8 cellular contexts compared by ENCODE assay signal in the genomic region with DNA sequence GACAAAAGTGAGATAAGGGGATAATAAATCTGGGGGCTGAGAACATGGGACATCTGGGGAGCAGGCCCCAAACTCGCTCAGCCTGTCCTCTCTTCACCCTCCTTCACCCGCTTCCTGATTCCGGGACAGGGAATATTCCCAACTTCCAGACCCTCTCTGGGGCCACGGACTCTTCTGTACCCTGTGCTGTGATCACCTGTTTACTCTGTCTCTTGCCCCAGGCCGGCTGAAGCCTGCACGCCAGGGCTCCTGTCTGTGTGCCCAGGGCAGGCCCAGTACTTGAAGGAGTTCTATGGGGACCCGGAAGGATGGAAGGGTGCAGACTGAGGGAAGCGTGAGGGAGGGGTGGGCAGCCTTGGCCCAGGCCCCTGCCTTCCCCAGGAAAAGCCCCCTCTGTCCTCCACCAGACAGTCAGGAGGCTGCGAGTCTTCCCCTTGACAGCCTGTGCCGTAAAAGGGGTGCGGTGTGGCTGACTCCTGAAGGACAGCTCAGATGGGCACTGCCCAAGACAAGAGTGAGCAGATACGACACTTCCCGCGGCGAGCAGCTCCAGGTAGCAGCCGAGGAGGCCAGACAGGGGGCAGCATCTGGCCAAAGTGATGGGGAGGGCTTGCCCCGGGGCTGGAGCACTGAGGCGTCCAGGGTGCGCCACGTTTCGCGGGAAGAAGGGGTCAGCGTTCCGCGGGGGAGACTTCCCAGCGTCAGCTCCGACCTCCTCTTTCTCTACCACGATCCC. TPM values are rescaled to one million over a fixed set of nuclear protein-coding genes. Genes with fewer than 3 reads are reported as not detected.
A peak's percentile ranks its signal among the peaks of the same experiment; 100 is the strongest.
DNase-seq lines count a peak whose midpoint lies in the region; ATAC-seq and TF ChIP-seq lines count a peak whose summit lies in the region.

No MANE protein-coding gene starts in this region.

- TF ChIP-seq POLR2A in prostate gland (IDR thresholded peaks at IDR 0.05): no peak

- H2AFZ ChIP-seq in ACC112 (ENCODE audit: low read length, unreplicated experiment): peak overlapping the region; percentile 71

- peak overlapping the region; percentile 87 for H3K4me3 ChIP-seq in ACC112 (ENCODE audit: low read depth, low read length)
- peak overlapping the region; percentile 77 for H3K4me3 ChIP-seq in HUES64 (ENCODE audit: low read length)
- peak overlapping the region; percentile 75 to 91 for H3K4me3 ChIP-seq in prostate gland

- WGBS in HUES64: 30% methylated on average over 28 of the region's 28 CpGs
- WGBS in prostate gland: 33% methylated on average over 28 of the region's 28 CpGs

- H3K27me3 ChIP-seq in ACC112 (ENCODE audit: insufficient read depth, low read length) (no peaks in the 10 kb centered on the region), HUES64 (ENCODE audit: insufficient read depth, low read length) (no peaks in the 10 kb centered on the region), prostate gland (replicated peaks; ENCODE audit: insufficient read depth) (no peaks in the 10 kb centered on the region)

- H3K4me1 Mint-ChIP-seq in activated T-cell treated with anti-CD3 and anti-CD28 coated beads, Interleukin-2, amount 50 U/mL, for 4 hours (ENCODE audit: low read depth): peaks cover 15% of the 10 kb centered on the region

- H3K4me1 ChIP-seq in ACC112 (ENCODE audit: control insufficient read depth, insufficient read depth, low read length, unreplicated experiment) (peaks cover 13% of the 10 kb centered on the region), HUES64 (ENCODE audit: insufficient read depth, low read length) (0 out of 2 replicates have a peak, but pooled peaks cover 5% of the 10 kb centered on the region), prostate gland (replicated peaks) (no peaks in the 10 kb centered on the region)

- H3K27ac ChIP-seq in ACC112 (ENCODE audit: low read depth, low read length): no peak overlapping the region
- H3K27ac ChIP-seq in HUES64 (ENCODE audit: low read depth, low read length): peak overlapping the region; percentile 74; the same call in 1 of the 2 replicates
- H3K27ac ChIP-seq in prostate gland: peak overlapping the region; percentile 65

- no peaks in the 10 kb centered on the region for H3K27me3 Mint-ChIP-seq in activated T-cell treated with anti-CD3 and anti-CD28 coated beads, Interleukin-2, amount 50 U/mL, for 4 hours (ENCODE audit: low read depth)

- peaks cover 3% of the 10 kb centered on the region for H3K36me3 Mint-ChIP-seq in activated T-cell treated with anti-CD3 and anti-CD28 coated beads, Interleukin-2, amount 50 U/mL, for 4 hours (ENCODE audit: insufficient read depth)

- H3K9me3 ChIP-seq in HUES64 (ENCODE audit: insufficient read depth, low read depth, low read length) (no peaks in the 10 kb centered on the region), prostate gland (no peaks in the 10 kb centered on the region)

- no peak for DNase-seq in activated T-cell treated with anti-CD3 and anti-CD28 coated beads, Interleukin-2, amount 50 U/mL, for 4 hours
- DNase-seq in left cardiac atrium: peak; percentile 43
- peak; percentile 16 for DNase-seq in prostate gland (ENCODE audit: low spot score)
- DNase-seq in cortex of kidney (lab: John Stamatoyannopoulos, UW): no peak
- no peak for DNase-seq in NCI-H1105 (lab: John Stamatoyannopoulos, UW)

- ATAC-seq in activated T-cell treated with anti-CD3 and anti-CD28 coated beads, Interleukin-2, amount 50 U/mL, for 4 hours: no peak
- ATAC-seq in left cardiac atrium: peak; percentile 17 to 39

- H3K36me3 ChIP-seq in ACC112 (ENCODE audit: insufficient read depth, low read length) (peaks cover 6% of the 10 kb centered on the region; the same call in 1 of the 2 replicates), HUES64 (ENCODE audit: insufficient read depth, low read length) (peaks cover 26% of the 10 kb centered on the region), prostate gland (no peaks in the 10 kb centered on the region)

- TF ChIP-seq CTCF in GM12873 (IDR thresholded peaks at IDR 0.05; ENCODE audit: insufficient read depth, low read depth, low read length, missing control alignments) (peak; percentile 39), prostate gland (IDR thresholded peaks at IDR 0.05) (peak in 2 of 4 experiments; percentile 35 to 56)

- intact Hi-C loops in left cardiac atrium (cut with DNase I) (loop anchor here in 1 of 2 donors (10.0 kb wide), 1 partner anchor 67 kb away; no protein-coding TSS in a partner anchor), prostate gland (cut with DNase I) (loop anchor here (5.0 kb wide), 2 partner anchors 69 to 91 kb away; no protein-coding TSS in a partner anchor)

- peak overlapping the region; percentile 88 for H3K9ac ChIP-seq in HUES64 (ENCODE audit: low read depth, low read length)

- no peaks in the 10 kb centered on the region for H3K9me3 Mint-ChIP-seq in activated T-cell treated with anti-CD3 and anti-CD28 coated beads, Interleukin-2, amount 50 U/mL, for 4 hours

- H3K79me2 ChIP-seq in ACC112 (ENCODE audit: control insufficient read depth, insufficient read depth, low read length, unreplicated experiment): peaks cover 27% of the 10 kb centered on the region

- peak overlapping the region; percentile 82 for H3K4me3 Mint-ChIP-seq in activated T-cell treated with anti-CD3 and anti-CD28 coated beads, Interleukin-2, amount 50 U/mL, for 4 hours

RNA-seq across cellular contexts. Expression of a gene that starts 1.0 kb away (rescaled TPM):
- 26.0 TPM for polyA plus RNA-seq in HUES64 (2013, experiment 1 of 2)
- polyA plus RNA-seq in HUES64 (2013, experiment 2 of 2): 27.6 TPM
- total RNA-seq in activated T-cell treated with anti-CD3 and anti-CD28 coated beads, Interleukin-2, amount 50 U/mL, for 4 hours: 1 to 10 TPM; 6.7 to 7.5 (median 7.4) TPM
- total RNA-seq in left cardiac atrium: 1 to 10 TPM; 1.6 to 2.1 TPM
- total RNA-seq in prostate gland: 1 to 10 TPM; 7.3 to 8.0 TPM

RNA-seq across cellular contexts. Expression of a gene that starts 31.7 kb away (rescaled TPM):
- polyA plus RNA-seq in HUES64 (2013, experiment 1 of 2): 38.0 TPM
- polyA plus RNA-seq in HUES64 (2013, experiment 2 of 2): 33.7 TPM
- total RNA-seq in activated T-cell treated with anti-CD3 and anti-CD28 coated beads, Interleukin-2, amount 50 U/mL, for 4 hours: 10 to 100 TPM; 26.0 to 37.5 (median 32.7) TPM
- total RNA-seq in left cardiac atrium (1 to 10 TPM in 1 of 2 donors, under 1 TPM in 1; 0.47 to 2.8 TPM), prostate gland (10 to 100 TPM in 1 of 2 donors, 1 to 10 TPM in 1; 3.0 to 12.1 TPM)

RNA-seq across cellular contexts. Expression of a gene that starts 42.9 kb away (rescaled TPM):
- 0.15 TPM for polyA plus RNA-seq in HUES64 (2013, experiment 1 of 2)
- 0.19 TPM for polyA plus RNA-seq in HUES64 (2013, experiment 2 of 2)
- total RNA-seq in activated T-cell treated with anti-CD3 and anti-CD28 coated beads, Interleukin-2, amount 50 U/mL, for 4 hours: not detected
- total RNA-seq in left cardiac atrium (under 1 TPM; 0.39 to 0.65 TPM), prostate gland (1 to 10 TPM in 1 of 2 donors, not detected in 1; 1.4 TPM)

RNA-seq across cellular contexts. Expression of a gene that starts 46.7 kb away (rescaled TPM):
- polyA plus RNA-seq in HUES64 (2013, experiment 1 of 2): 4.2 TPM
- polyA plus RNA-seq in HUES64 (2013, experiment 2 of 2): 7.0 TPM
- 10 to 100 TPM; 25.0 to 27.2 (median 26.3) TPM for total RNA-seq in activated T-cell treated with anti-CD3 and anti-CD28 coated beads, Interleukin-2, amount 50 U/mL, for 4 hours
- total RNA-seq in left cardiac atrium (10 to 100 TPM in 1 of 2 donors, 1 to 10 TPM in 1; 9.8 to 15.1 TPM), prostate gland (10 to 100 TPM; 22.4 to 26.2 TPM)

Comparison
In these comparisons a context has a peak if more than half of its experiments do, and no peak if none do; other contexts are left out.
1. ATAC-seq: peak in left cardiac atrium (2 of 2); none in activated T-cell treated with anti-CD3 and anti-CD28 coated beads, Interleukin-2, amount 50 U/mL, for 4 hours (0 of 2).
2. DNase-seq: peak in left cardiac atrium (single experiment) and prostate gland (single experiment); none in activated T-cell treated with anti-CD3 and anti-CD28 coated beads, Interleukin-2, amount 50 U/mL, for 4 hours (single experiment), cortex of kidney (single experiment) and NCI-H1105 (single experiment).
3. Peak in every context shown above with its lines, with median percentiles within 50 percentile points of each other: H3K4me3 ChIP-seq.